ENCODE assay signal across 20 cellular contexts in genomic region chr1:41866285-41866684, GRCh38.
"Had no signal": no experiment of that assay in that cellular context is flagged by ENCODE, and none has a peak within 500 bp of the region (broad histone marks: within the 10 kb centered on the region; RNA-seq: fewer than 3 reads in every experiment).

No MANE protein-coding gene starts in this region.

- H3K4me3 Mint-ChIP-seq: activated naive CD4-positive, alpha-beta T cell treated with anti-CD3 and anti-CD28 coated beads, Interleukin-2, amount 10 ng/mL, durations not matched to agents 7 days and 5 days; activated T-cell treated with anti-CD3 and anti-CD28 coated beads, Interleukin-2, amount 50 U/mL, for 72 hours; nephron progenitor cell; stimulated activated naive CD8-positive, alpha-beta T cell treated with anti-CD3 and anti-CD28 coated beads, Interleukin-15, Interleukin-2, amounts not matched to agents 100 ng/mL and 50 ng/mL, for 24 hours; WTC11 had no signal

- ATAC-seq: activated T-cell treated with anti-CD3 and anti-CD28 coated beads, Interleukin-2, amount 50 U/mL, for 72 hours; gastroesophageal sphincter; left lung; WTC11 had no signal

- H3K36me3 Mint-ChIP-seq: WTC11 had no signal

- H3K27me3 Mint-ChIP-seq: stimulated activated naive CD8-positive, alpha-beta T cell treated with anti-CD3 and anti-CD28 coated beads, Interleukin-15, Interleukin-2, amounts not matched to agents 100 ng/mL and 50 ng/mL, for 24 hours had no signal

- H3K9me3 Mint-ChIP-seq: activated naive CD4-positive, alpha-beta T cell treated with anti-CD3 and anti-CD28 coated beads, Interleukin-2, amount 10 ng/mL, durations not matched to agents 7 days and 5 days; activated T-cell treated with anti-CD3 and anti-CD28 coated beads, Interleukin-2, amount 50 U/mL, for 72 hours; nephron progenitor cell; stimulated activated naive CD8-positive, alpha-beta T cell treated with anti-CD3 and anti-CD28 coated beads, Interleukin-15, Interleukin-2, amounts not matched to agents 100 ng/mL and 50 ng/mL, for 24 hours; WTC11 had no signal

- H3K27ac Mint-ChIP-seq: activated naive CD4-positive, alpha-beta T cell treated with anti-CD3 and anti-CD28 coated beads, Interleukin-2, amount 10 ng/mL, durations not matched to agents 7 days and 5 days; activated T-cell treated with anti-CD3 and anti-CD28 coated beads, Interleukin-2, amount 50 U/mL, for 72 hours; nephron progenitor cell; stimulated activated naive CD8-positive, alpha-beta T cell treated with anti-CD3 and anti-CD28 coated beads, Interleukin-15, Interleukin-2, amounts not matched to agents 100 ng/mL and 50 ng/mL, for 24 hours; WTC11 had no signal

- H3K36me3 ChIP-seq: gastroesophageal sphincter, left lung, tibial nerve had no signal

- DNase-seq: activated CD4-positive, alpha-beta T cell treated with anti-CD3 and anti-CD28 coated beads, Interleukin-2, amount 50 U/mL, for 48 hours; activated effector memory CD4-positive, alpha-beta T cell treated with Interleukin-2 at 50 U/mL for 16 hours; activated naive CD4-positive, alpha-beta T cell treated with anti-CD3 and anti-CD28 coated beads, Interleukin-2, amount 10 ng/mL, durations not matched to agents 7 days and 5 days; activated T-cell treated with anti-CD3 and anti-CD28 coated beads, Interleukin-2, amount 50 U/mL, for 72 hours; amygdala; cerebellar nuclear complex; kidney; left lung; nephron progenitor cell; nucleus accumbens; retina; stimulated activated CD4-positive, alpha-beta T cell treated with anti-CD3 and anti-CD28 coated beads, Interleukin-12 subunit alpha, Interleukin-12 subunit beta, amount 100 ng/mL, for 4 hours; stimulated activated CD4-positive, alpha-beta T cell treated with anti-CD3 and anti-CD28 coated beads, Interleukin-4, amount 100 ng/mL, for 4 hours; T-helper 1 cell had no signal

- H3K27ac ChIP-seq: coronary artery, epithelial cell of prostate, gastroesophageal sphincter, left lung, tibial nerve had no signal

- H3K9me3 ChIP-seq: gastroesophageal sphincter, left lung, tibial nerve had no signal
